ENCODE assay signal across 10 cellular contexts in genomic region chr2:230870544-230871360, GRCh38. TPM values are rescaled to one million over a fixed set of nuclear protein-coding genes. Genes with fewer than 3 reads are reported as not detected.
DNase-seq lines count a peak whose midpoint lies in the region; ATAC-seq and TF ChIP-seq lines count a peak whose summit lies in the region.
"Had no signal": no experiment of that assay in that cellular context is flagged by ENCODE, and none has a peak within 500 bp of the region (broad histone marks: within the 10 kb centered on the region; RNA-seq: fewer than 3 reads in every experiment).

No MANE protein-coding gene starts in this region.

- intact Hi-C loops in A673 (cut with micrococcal nuclease; ENCODE audit: unreplicated experiment) (no loop called here), mucosa of descending colon (cut with DNase I, micrococcal nuclease) (no loop called here)

- BruUV-seq in A673 (replicated peaks; lab: Mats Ljungman, UMichigan), result no TSS peak

- H3K27me3 ChIP-seq in A673 (replicated peaks; ENCODE audit: insufficient read depth, low read depth, low read length, poor library complexity), result no peaks in the 10 kb centered on the region

- H3K4me1 ChIP-seq in A673 (ENCODE audit: insufficient read depth, low read length, poor library complexity, severe bottlenecking) (peaks cover 53% of the 10 kb centered on the region), mucosa of descending colon (ENCODE audit: low read depth) (peaks cover 94% of the 10 kb centered on the region)

- H3K4me3 ChIP-seq in A673 (ENCODE audit: low read depth, low read length, poor library complexity, severe bottlenecking) (no peak overlapping the region), mucosa of descending colon (no peak overlapping the region)

- H3K4me1 Mint-ChIP-seq in IgD-negative memory B cell, result peaks cover 31 to 52% (median 36%) of the 10 kb centered on the region in 3 donors
- peaks cover 16% of the 10 kb centered on the region for H3K4me1 Mint-ChIP-seq in activated T-helper 17 cell treated with anti-CD3 and anti-CD28 coated beads, Interleukin-2, amount 50 U/mL, for 72 hours

- CTCF ChIA-PET in A673 (lab: Charles Lee), result no interaction called here

- DNase-seq in A673 (ENCODE audit: low spot score), result peak; percentile 14
- DNase-seq in mucosa of descending colon, result peak; percentile 73 to 79 (median 78)
- no peak for DNase-seq in NCI-H1930 (lab: John Stamatoyannopoulos, UW)
- no peak for DNase-seq in stimulated activated naive CD8-positive, alpha-beta T cell treated with anti-CD3 and anti-CD28 coated beads, Interleukin-15, Interleukin-2, amounts not matched to agents 100 U/mL and 50 U/mL, for 24 hours
- DNase-seq: CD4-positive, CD25-positive, alpha-beta regulatory T cell; NCI-H524 treated with DMSO at 0.1 percent for 48 hours had no signal

- H3K36me3 ChIP-seq in A673 (ENCODE audit: insufficient read depth, low read length, poor library complexity, severe bottlenecking) (peaks cover 14% of the 10 kb centered on the region), mucosa of descending colon (ENCODE audit: low read depth) (no peaks in the 10 kb centered on the region)

- H3K4me3 Mint-ChIP-seq in IgD-negative memory B cell, result no peak overlapping the region
- no peak overlapping the region for H3K4me3 Mint-ChIP-seq in activated T-helper 17 cell treated with anti-CD3 and anti-CD28 coated beads, Interleukin-2, amount 50 U/mL, for 72 hours

- no peak for ATAC-seq in activated T-helper 17 cell treated with anti-CD3 and anti-CD28 coated beads, Interleukin-2, amount 50 U/mL, for 72 hours (replicated peaks)
- ATAC-seq in mucosa of descending colon (peak; percentile 46), HG03135 (IDR thresholded peaks at IDR 0.05; ENCODE audit: unreplicated experiment) (no peak), GM21390 (IDR thresholded peaks at IDR 0.05; ENCODE audit: unreplicated experiment) (no peak)
- no peak for ATAC-seq in stimulated activated naive CD8-positive, alpha-beta T cell treated with anti-CD3 and anti-CD28 coated beads, Interleukin-15, Interleukin-2, amounts not matched to agents 100 U/mL and 50 U/mL, for 24 hours

- peak overlapping the region; percentile 91 for H3K27ac ChIP-seq in A673 (ENCODE audit: low read depth, low read length, poor library complexity, severe bottlenecking)

- H3K27me3 Mint-ChIP-seq in IgD-negative memory B cell, result no peaks in the 10 kb centered on the region
- H3K27me3 Mint-ChIP-seq in activated T-helper 17 cell treated with anti-CD3 and anti-CD28 coated beads, Interleukin-2, amount 50 U/mL, for 72 hours, result no peaks in the 10 kb centered on the region
- H3K27me3 Mint-ChIP-seq: CD4-positive, CD25-positive, alpha-beta regulatory T cell had no signal

- H3K9me3 Mint-ChIP-seq in IgD-negative memory B cell, result no peaks in the 10 kb centered on the region
- no peaks in the 10 kb centered on the region for H3K9me3 Mint-ChIP-seq in activated T-helper 17 cell treated with anti-CD3 and anti-CD28 coated beads, Interleukin-2, amount 50 U/mL, for 72 hours
- H3K9me3 Mint-ChIP-seq: CD4-positive, CD25-positive, alpha-beta regulatory T cell had no signal

- TF ChIP-seq CTCF in A673 (conservative IDR thresholded peaks at IDR 0.05; ENCODE audit: low read depth, low read length) (no peak), mucosa of descending colon (IDR thresholded peaks at IDR 0.05) (no peak)

- no peaks in the 10 kb centered on the region for H3K36me3 Mint-ChIP-seq in IgD-negative memory B cell
- no peaks in the 10 kb centered on the region for H3K36me3 Mint-ChIP-seq in activated T-helper 17 cell treated with anti-CD3 and anti-CD28 coated beads, Interleukin-2, amount 50 U/mL, for 72 hours (ENCODE audit: low read depth)

- H3K9me3 ChIP-seq in A673 (ENCODE audit: low read depth, low read length, poor library complexity, severe bottlenecking) (no peaks in the 10 kb centered on the region), mucosa of descending colon (no peaks in the 10 kb centered on the region)

- POLR2A ChIA-PET in A673 (lab: Charles Lee; ENCODE audit: low non-redundant PET), result no interaction called here

- H3K27ac Mint-ChIP-seq in IgD-negative memory B cell, result peak overlapping the region; percentile 80 to 93 (median 87)
- peak overlapping the region; percentile 46 for H3K27ac Mint-ChIP-seq in activated T-helper 17 cell treated with anti-CD3 and anti-CD28 coated beads, Interleukin-2, amount 50 U/mL, for 72 hours

RNA-seq across cellular contexts. Expression of gene ITM2C, which starts 6.0 kb away (rescaled TPM):
- 283 and 293 TPM in 2 replicates for total RNA-seq in A673 (2021)
- polyA plus RNA-seq in IgD-negative memory B cell, result 162 TPM
- total RNA-seq in activated T-helper 17 cell treated with anti-CD3 and anti-CD28 coated beads, Interleukin-2, amount 50 U/mL, for 72 hours, result 10 to 100 TPM; 28.7 to 45.0 TPM
- total RNA-seq in mucosa of descending colon, result 1,000 to 10,000 TPM; 1,048 to 2,192 (median 2,113) TPM

RNA-seq across cellular contexts. Expression of gene GPR55, which starts 54.3 kb away (rescaled TPM):
- total RNA-seq in A673 (2021), result 0.19 TPM in 1 of 2 replicates, not detected in the other
- polyA plus RNA-seq in IgD-negative memory B cell, result 1.9 TPM
- total RNA-seq in activated T-helper 17 cell treated with anti-CD3 and anti-CD28 coated beads, Interleukin-2, amount 50 U/mL, for 72 hours, result 10 to 100 TPM; 11.1 to 19.9 TPM
- 1 to 10 TPM in 2 of 3 donors, under 1 TPM in 1; 0.99 to 1.1 (median 1.1) TPM for total RNA-seq in mucosa of descending colon

Comparison
In these comparisons a context has a peak if more than half of its experiments do, and no peak if none do; other contexts are left out.
1. DNase-seq: peak in A673 (single experiment) and mucosa of descending colon (3 of 3); none in NCI-H1930 (0 of 2) and stimulated activated naive CD8-positive, alpha-beta T cell treated with anti-CD3 and anti-CD28 coated beads, Interleukin-15, Interleukin-2, amounts not matched to agents 100 U/mL and 50 U/mL, for 24 hours (single experiment).
2. RNA of gene GPR55, which starts 54.3 kb away (total RNA-seq): 11.1 to 19.9 TPM in activated T-helper 17 cell treated with anti-CD3 and anti-CD28 coated beads, Interleukin-2, amount 50 U/mL, for 72 hours; 0.99 to 1.1 TPM in mucosa of descending colon and 0.19 TPM in A673; every median in the first group is over 4 times any median in the second.